Comparison of ENCODE assay signal across 19 cellular contexts in the genomic region with DNA sequence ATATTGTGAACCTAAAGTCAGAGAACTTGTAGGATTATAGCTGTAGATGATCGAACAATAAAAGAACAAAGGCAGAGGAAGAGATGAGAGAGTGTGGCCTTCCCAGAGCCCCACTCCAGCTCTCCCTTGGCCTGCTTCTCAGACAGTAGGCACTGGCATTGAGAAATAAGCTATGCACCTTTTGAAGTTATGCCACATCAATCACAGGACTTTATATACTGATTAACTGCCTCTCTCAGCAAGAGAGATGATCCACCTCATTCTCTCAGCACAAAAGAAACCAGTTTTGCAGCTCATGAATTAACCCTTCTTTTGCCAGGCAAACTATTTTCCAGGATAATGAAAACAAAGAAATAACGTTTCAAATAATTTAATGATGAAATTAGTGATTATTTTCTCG.
"Had no signal": no experiment of that assay in that cellular context is flagged by ENCODE, and none has a peak within 500 bp of the region (broad histone marks: within the 10 kb centered on the region; RNA-seq: fewer than 3 reads in every experiment).

No MANE protein-coding gene starts in this region.

- H3K27me3 Mint-ChIP-seq: activated CD4-positive, alpha-beta memory T cell treated with anti-CD3 and anti-CD28 coated beads, Interleukin-2, amount 10 ng/mL, durations not matched to agents 7 days and 5 days; activated CD4-positive, alpha-beta T cell treated with anti-CD3 and anti-CD28 coated beads, Interleukin-2, amount 10 ng/mL, durations not matched to agents 24 days and 14 days; activated naive CD4-positive, alpha-beta T cell treated with anti-CD3 and anti-CD28 coated beads, Interleukin-2, amount 10 ng/mL, durations not matched to agents 7 days and 5 days; stimulated activated naive CD8-positive, alpha-beta T cell treated with anti-CD3 and anti-CD28 coated beads, Interleukin-15, Interleukin-2, amounts not matched to agents 100 ng/mL and 50 ng/mL, for 24 hours had no signal

- H3K4me1 Mint-ChIP-seq: activated CD4-positive, alpha-beta memory T cell treated with anti-CD3 and anti-CD28 coated beads, Interleukin-2, amount 10 ng/mL, durations not matched to agents 7 days and 5 days; activated CD4-positive, alpha-beta T cell treated with anti-CD3 and anti-CD28 coated beads, Interleukin-2, amount 10 ng/mL, durations not matched to agents 24 days and 14 days; activated naive CD4-positive, alpha-beta T cell treated with anti-CD3 and anti-CD28 coated beads, Interleukin-2, amount 10 ng/mL, durations not matched to agents 7 days and 5 days; endodermal cell; immature natural killer cell; natural killer cell had no signal

- ATAC-seq: activated CD4-positive, CD25-positive, alpha-beta regulatory T cell treated with anti-CD3 and anti-CD28 coated beads, Interleukin-2, amount 50 U/mL, for 24 hours; foreskin keratinocyte; natural killer cell; psoas muscle; right cardiac atrium had no signal

- H3K4me3 Mint-ChIP-seq: activated CD4-positive, alpha-beta memory T cell treated with anti-CD3 and anti-CD28 coated beads, Interleukin-2, amount 10 ng/mL, durations not matched to agents 7 days and 5 days; activated CD4-positive, alpha-beta T cell treated with anti-CD3 and anti-CD28 coated beads, Interleukin-2, amount 10 ng/mL, durations not matched to agents 24 days and 14 days; activated naive CD4-positive, alpha-beta T cell treated with anti-CD3 and anti-CD28 coated beads, Interleukin-2, amount 10 ng/mL, durations not matched to agents 7 days and 5 days; endodermal cell; immature natural killer cell; natural killer cell; stimulated activated naive CD8-positive, alpha-beta T cell treated with anti-CD3 and anti-CD28 coated beads, Interleukin-15, Interleukin-2, amounts not matched to agents 100 ng/mL and 50 ng/mL, for 24 hours had no signal

- H3K27ac Mint-ChIP-seq: activated CD4-positive, alpha-beta memory T cell treated with anti-CD3 and anti-CD28 coated beads, Interleukin-2, amount 10 ng/mL, durations not matched to agents 7 days and 5 days; activated CD4-positive, alpha-beta T cell treated with anti-CD3 and anti-CD28 coated beads, Interleukin-2, amount 10 ng/mL, durations not matched to agents 24 days and 14 days; activated naive CD4-positive, alpha-beta T cell treated with anti-CD3 and anti-CD28 coated beads, Interleukin-2, amount 10 ng/mL, durations not matched to agents 7 days and 5 days; endodermal cell; immature natural killer cell; natural killer cell; stimulated activated naive CD8-positive, alpha-beta T cell treated with anti-CD3 and anti-CD28 coated beads, Interleukin-15, Interleukin-2, amounts not matched to agents 100 ng/mL and 50 ng/mL, for 24 hours had no signal

- H3K9me3 Mint-ChIP-seq: activated CD4-positive, alpha-beta memory T cell treated with anti-CD3 and anti-CD28 coated beads, Interleukin-2, amount 10 ng/mL, durations not matched to agents 7 days and 5 days; activated CD4-positive, alpha-beta T cell treated with anti-CD3 and anti-CD28 coated beads, Interleukin-2, amount 10 ng/mL, durations not matched to agents 24 days and 14 days; activated naive CD4-positive, alpha-beta T cell treated with anti-CD3 and anti-CD28 coated beads, Interleukin-2, amount 10 ng/mL, durations not matched to agents 7 days and 5 days; endodermal cell; stimulated activated naive CD8-positive, alpha-beta T cell treated with anti-CD3 and anti-CD28 coated beads, Interleukin-15, Interleukin-2, amounts not matched to agents 100 ng/mL and 50 ng/mL, for 24 hours had no signal

- H3K36me3 Mint-ChIP-seq: activated naive CD4-positive, alpha-beta T cell treated with anti-CD3 and anti-CD28 coated beads, Interleukin-2, amount 10 ng/mL, durations not matched to agents 7 days and 5 days; immature natural killer cell; natural killer cell had no signal

- H3K4me3 ChIP-seq: hepatocyte, ovary, psoas muscle, thyroid gland had no signal

- DNase-seq: activated CD4-positive, alpha-beta memory T cell treated with anti-CD3 and anti-CD28 coated beads, Interleukin-2, amount 10 ng/mL, durations not matched to agents 7 days and 5 days; activated CD4-positive, alpha-beta T cell treated with anti-CD3 and anti-CD28 coated beads, Interleukin-2, amount 10 ng/mL, durations not matched to agents 24 days and 14 days; activated effector memory CD4-positive, alpha-beta T cell treated with anti-CD3 and anti-CD28 coated beads, Interleukin-2, amount 50 U/mL, for 16 hours; activated naive CD4-positive, alpha-beta T cell treated with anti-CD3 and anti-CD28 coated beads, Interleukin-2, amount 10 ng/mL, durations not matched to agents 7 days and 5 days; amygdala; cortex of kidney; endodermal cell; foreskin keratinocyte; immature natural killer cell; midbrain; natural killer cell; ovary; psoas muscle; right cardiac atrium; substantia nigra; thyroid gland had no signal
